Comparison of ENCODE assay signal across 1 cellular context in the genomic region with DNA sequence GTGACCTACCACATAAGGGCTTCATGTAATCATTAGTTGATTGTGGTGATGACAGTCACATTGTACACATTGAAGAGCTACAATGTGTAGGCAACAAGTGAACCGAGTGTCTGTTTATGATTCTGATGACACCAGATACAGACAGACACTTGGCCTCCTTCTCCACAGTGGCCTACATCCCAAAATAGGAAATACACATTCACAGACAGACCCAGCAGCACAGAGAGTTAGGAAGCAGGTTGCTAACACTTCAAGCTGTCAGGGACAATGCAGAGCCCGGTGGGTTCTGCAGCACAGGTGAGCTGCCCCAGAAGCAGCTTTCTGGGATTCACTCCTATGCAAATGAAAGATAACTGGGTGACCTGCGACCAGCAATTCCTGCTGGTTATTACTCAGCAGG.
TF ChIP-seq lines count a peak whose summit lies in the region.

No MANE protein-coding gene starts in this region.

TF ChIP-seq in SK-N-SH, 30 proteins besides CTCF, POLR2A, EP300 and RAD21:
- TF ChIP-seq, protein P1, sequence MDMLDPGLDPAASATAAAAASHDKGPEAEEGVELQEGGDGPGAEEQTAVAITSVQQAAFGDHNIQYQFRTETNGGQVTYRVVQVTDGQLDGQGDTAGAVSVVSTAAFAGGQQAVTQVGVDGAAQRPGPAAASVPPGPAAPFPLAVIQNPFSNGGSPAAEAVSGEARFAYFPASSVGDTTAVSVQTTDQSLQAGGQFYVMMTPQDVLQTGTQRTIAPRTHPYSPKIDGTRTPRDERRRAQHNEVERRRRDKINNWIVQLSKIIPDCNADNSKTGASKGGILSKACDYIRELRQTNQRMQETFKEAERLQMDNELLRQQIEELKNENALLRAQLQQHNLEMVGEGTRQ (IDR thresholded peaks at IDR 0.05; ENCODE audit: borderline replicate concordance, low read depth, low read length) = no peak
- TF ChIP-seq MEF2A (IDR thresholded peaks at IDR 0.05; ENCODE audit: borderline replicate concordance, low read depth) (no peak), ELF1 (IDR thresholded peaks at IDR 0.05) (no peak), TAF1 (IDR thresholded peaks at IDR 0.05; ENCODE audit: borderline replicate concordance, low read depth, low read length) (no peak)
- TF ChIP-seq, protein P2, sequence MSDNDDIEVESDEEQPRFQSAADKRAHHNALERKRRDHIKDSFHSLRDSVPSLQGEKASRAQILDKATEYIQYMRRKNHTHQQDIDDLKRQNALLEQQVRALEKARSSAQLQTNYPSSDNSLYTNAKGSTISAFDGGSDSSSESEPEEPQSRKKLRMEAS (IDR thresholded peaks at IDR 0.05; ENCODE audit: low read depth) = no peak
